In the genomic region with DNA sequence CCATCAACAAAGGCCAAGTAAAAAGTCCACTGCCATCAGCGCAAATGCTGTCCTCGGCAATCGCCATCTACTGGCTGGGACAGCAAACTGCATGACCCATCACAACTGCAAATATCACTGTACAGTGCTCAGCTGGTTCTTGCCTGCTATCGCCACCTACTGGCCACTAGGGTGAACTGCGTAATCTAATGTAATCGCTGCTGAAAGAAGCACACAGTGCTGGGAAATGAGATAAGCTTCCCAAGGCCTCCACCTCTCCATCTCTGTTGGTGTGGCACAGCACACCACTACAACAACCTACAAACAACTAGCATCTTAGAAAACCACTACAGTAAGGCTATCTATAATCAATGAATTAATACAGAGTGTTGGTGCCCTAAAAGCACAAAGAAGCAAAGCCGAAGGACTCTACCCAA, we compare ENCODE assay signal across 8 cellular contexts.
DNase-seq lines count a peak whose midpoint lies in the region; ATAC-seq and TF ChIP-seq lines count a peak whose summit lies in the region.

No MANE protein-coding gene starts in this region.

- ATAC-seq in CD8-positive, alpha-beta T cell, result peak; percentile 99
- ATAC-seq in GM19351 (IDR thresholded peaks at IDR 0.05; ENCODE audit: unreplicated experiment), result peak; percentile 99
- peak; percentile 100 for ATAC-seq in HG03354 (IDR thresholded peaks at IDR 0.05; ENCODE audit: poor library complexity, severe bottlenecking, unreplicated experiment)

- H3K4me3 Mint-ChIP-seq in CD8-positive, alpha-beta T cell, result no peak overlapping the region

- CTCF ChIA-PET in CD8-positive, alpha-beta T cell (lab: Charles Lee), result interaction anchor here (1.0 to 1.5 kb wide), 4 partner anchors 8 to 254 kb away, joined by 3 to 6 read pairs (median 4); no protein-coding TSS in a partner anchor

- H3K9me3 ChIP-seq in CD8-positive, alpha-beta T cell (ENCODE audit: low read length), result no peaks in the 10 kb centered on the region

- H3K4me1 Mint-ChIP-seq in CD8-positive, alpha-beta T cell (ENCODE audit: low read depth), result no peaks in the 10 kb centered on the region

- no peaks in the 10 kb centered on the region for H3K27me3 ChIP-seq in CD8-positive, alpha-beta T cell (ENCODE audit: insufficient read depth, low read length)

- H3K36me3 ChIP-seq in CD8-positive, alpha-beta T cell (ENCODE audit: insufficient read depth, low read length), result no peaks in the 10 kb centered on the region

- intact Hi-C loops in CD8-positive, alpha-beta T cell (cut with DNase I, micrococcal nuclease), result loop anchor here (2.0 to 10.0 kb wide), 5 partner anchors 117 to 1077 kb away; a partner anchor contains a TSS

- peak; percentile 71 for TF ChIP-seq CTCF in CD8-positive, alpha-beta T cell (IDR thresholded peaks at IDR 0.05)

- H3K9me3 Mint-ChIP-seq in CD8-positive, alpha-beta T cell, result no peaks in the 10 kb centered on the region

- no peaks in the 10 kb centered on the region for H3K36me3 Mint-ChIP-seq in CD8-positive, alpha-beta T cell

- no peak overlapping the region for H3K4me3 ChIP-seq in CD8-positive, alpha-beta T cell (ENCODE audit: low read depth, low read length)

- H3K27ac ChIP-seq in CD8-positive, alpha-beta T cell (ENCODE audit: low read depth, low read length), result no peak overlapping the region

- POLR2A ChIA-PET in CD8-positive, alpha-beta T cell (lab: Charles Lee), result no interaction called here

- H3K4me1 ChIP-seq in CD8-positive, alpha-beta T cell (ENCODE audit: insufficient read depth, low read length), result no peaks in the 10 kb centered on the region

- H3K27me3 Mint-ChIP-seq in CD8-positive, alpha-beta T cell (ENCODE audit: low read depth), result no peaks in the 10 kb centered on the region

- DNase-seq in CD8-positive, alpha-beta T cell, result peak; percentile 16 to 64 (median 50)
- DNase-seq in NCI-H345 treated with DMSO at 0.1 percent for 48 hours (lab: John Stamatoyannopoulos, UW; ENCODE audit: unreplicated experiment) (peak; percentile 0), ecto neural progenitor cell (ENCODE audit: low spot score) (peak; percentile 73), mesenteric fat pad (ENCODE audit: low spot score) (peak; percentile 75)
- peak; percentile 30 to 42 for DNase-seq in activated CD4-positive, alpha-beta T cell treated with anti-CD3 and anti-CD28 coated beads for 24 hours (ENCODE audit: low read depth in 2 of 2)
- peak; percentile 15 for DNase-seq in stimulated activated CD8-positive, alpha-beta memory T cell treated with anti-CD3 and anti-CD28 coated beads, Interleukin-7, amount 100 ng/mL, for 24 hours (ENCODE audit: low read depth)

- no peak overlapping the region for H3K27ac Mint-ChIP-seq in CD8-positive, alpha-beta T cell

Comparison
In these comparisons a context has a peak if more than half of its experiments do, and no peak if none do; other contexts are left out.
1. DNase-seq: peak in every context shown above with its lines; median percentile 75 in mesenteric fat pad; 73 in ecto neural progenitor cell; 50 in CD8-positive, alpha-beta T cell; 36 in activated CD4-positive, alpha-beta T cell treated with anti-CD3 and anti-CD28 coated beads for 24 hours; 15 in stimulated activated CD8-positive, alpha-beta memory T cell treated with anti-CD3 and anti-CD28 coated beads, Interleukin-7, amount 100 ng/mL, for 24 hours; 0 in NCI-H345 treated with DMSO at 0.1 percent for 48 hours.